In genomic region chr14:91406451-91406850, GRCh38 we compare ENCODE assay signal across 18 cellular contexts. TPM values are rescaled to one million over a fixed set of nuclear protein-coding genes. Genes with fewer than 3 reads are reported as not detected.
DNase-seq lines count a peak whose midpoint lies in the region; ATAC-seq and TF ChIP-seq lines count a peak whose summit lies in the region.
"Had no signal": no experiment of that assay in that cellular context is flagged by ENCODE, and none has a peak within 500 bp of the region (broad histone marks: within the 10 kb centered on the region; RNA-seq: fewer than 3 reads in every experiment).

No MANE protein-coding gene starts in this region.

- no peaks in the 10 kb centered on the region for H3K27me3 ChIP-seq in CD4-positive, alpha-beta T cell (ENCODE audit: control insufficient read depth, insufficient read depth, low read length)
- no peaks in the 10 kb centered on the region for H3K27me3 ChIP-seq in DOHH2 (ENCODE audit: control insufficient read depth, low read length)
- H3K27me3 ChIP-seq: sigmoid colon, tibial artery had no signal

- DNase-seq in CD4-positive, alpha-beta T cell, result no peak
- DNase-seq in activated T-cell treated with anti-CD3 and anti-CD28 coated beads, Interleukin-2, amount 50 U/mL, for 72 hours, result no peak
- no peak for DNase-seq in natural killer cell treated with Interleukin-12 subunit alpha and Interleukin-12 subunit beta and Interleukin-15 and Interleukin-18, amount 100 ng/mL, for 72 hours (ENCODE audit: low spot score)
- no peak for DNase-seq in NCI-H446 (lab: John Stamatoyannopoulos, UW)
- no peak for DNase-seq in head of caudate nucleus
- DNase-seq: activated B cell treated with CpG ODN at 0.5 μM for 24 hours, IMR-90, mesendoderm, NCI-H2107, NCI-H748 treated with DMSO at 0.1 percent for 48 hours, occipital lobe, tibial artery had no signal

- peaks cover 76% of the 10 kb centered on the region for H3K36me3 Mint-ChIP-seq in CD4-positive, alpha-beta T cell (ENCODE audit: low read depth)
- H3K36me3 Mint-ChIP-seq in activated T-cell treated with anti-CD3 and anti-CD28 coated beads, Interleukin-2, amount 50 U/mL, for 72 hours (ENCODE audit: insufficient read depth in 2 of 2), result peaks cover 11 to 22% of the 10 kb centered on the region in 2 donors
- peaks cover 4% of the 10 kb centered on the region for H3K36me3 Mint-ChIP-seq in natural killer cell treated with Interleukin-12 subunit alpha and Interleukin-12 subunit beta and Interleukin-15 and Interleukin-18, amount 100 ng/mL, for 72 hours

- peaks cover 100% of the 10 kb centered on the region for H3K79me2 ChIP-seq in DOHH2 (ENCODE audit: control insufficient read depth, low read length)

- H4K20me1 ChIP-seq in DOHH2 (ENCODE audit: control insufficient read depth, insufficient read depth, low read depth, low read length), result peaks cover 36% of the 10 kb centered on the region; the same call in 1 of the 2 replicates

- TF ChIP-seq CTCF in CD4-positive, alpha-beta T cell (IDR thresholded peaks at IDR 0.05), result no peak
- TF ChIP-seq CTCF in DOHH2 (IDR thresholded peaks at IDR 0.05; ENCODE audit: low read depth, low read length, poor library complexity, severe bottlenecking), result no peak

- peak overlapping the region; percentile 98 for H3K27ac Mint-ChIP-seq in CD4-positive, alpha-beta T cell
- peak overlapping the region; percentile 79 for H3K27ac Mint-ChIP-seq in activated T-cell treated with anti-CD3 and anti-CD28 coated beads, Interleukin-2, amount 50 U/mL, for 72 hours
- peak overlapping the region; percentile 90 to 99 for H3K27ac Mint-ChIP-seq in natural killer cell treated with Interleukin-12 subunit alpha and Interleukin-12 subunit beta and Interleukin-15 and Interleukin-18, amount 100 ng/mL, for 72 hours

- H3K27me3 Mint-ChIP-seq in CD4-positive, alpha-beta T cell, result no peaks in the 10 kb centered on the region
- no peaks in the 10 kb centered on the region for H3K27me3 Mint-ChIP-seq in activated T-cell treated with anti-CD3 and anti-CD28 coated beads, Interleukin-2, amount 50 U/mL, for 72 hours (ENCODE audit: low read depth)
- H3K27me3 Mint-ChIP-seq in natural killer cell treated with Interleukin-12 subunit alpha and Interleukin-12 subunit beta and Interleukin-15 and Interleukin-18, amount 100 ng/mL, for 72 hours, result no peaks in the 10 kb centered on the region
- H3K27me3 Mint-ChIP-seq: activated B cell treated with CpG ODN at 0.5 μM for 24 hours had no signal

- peaks cover 94% of the 10 kb centered on the region for H3K4me1 Mint-ChIP-seq in CD4-positive, alpha-beta T cell (ENCODE audit: low read depth)
- peaks cover 98% of the 10 kb centered on the region for H3K4me1 Mint-ChIP-seq in activated T-cell treated with anti-CD3 and anti-CD28 coated beads, Interleukin-2, amount 50 U/mL, for 72 hours (ENCODE audit: low read depth)
- peaks cover 81 to 92% of the 10 kb centered on the region in 2 donors for H3K4me1 Mint-ChIP-seq in natural killer cell treated with Interleukin-12 subunit alpha and Interleukin-12 subunit beta and Interleukin-15 and Interleukin-18, amount 100 ng/mL, for 72 hours (ENCODE audit: low read depth in 2 of 2)

- no peaks in the 10 kb centered on the region for H3K9me3 Mint-ChIP-seq in CD4-positive, alpha-beta T cell
- H3K9me3 Mint-ChIP-seq in activated T-cell treated with anti-CD3 and anti-CD28 coated beads, Interleukin-2, amount 50 U/mL, for 72 hours, result no peaks in the 10 kb centered on the region
- H3K9me3 Mint-ChIP-seq in natural killer cell treated with Interleukin-12 subunit alpha and Interleukin-12 subunit beta and Interleukin-15 and Interleukin-18, amount 100 ng/mL, for 72 hours, result no peaks in the 10 kb centered on the region
- H3K9me3 Mint-ChIP-seq: activated B cell treated with CpG ODN at 0.5 μM for 24 hours had no signal

- peaks cover 79% of the 10 kb centered on the region for H3K36me3 ChIP-seq in DOHH2 (ENCODE audit: control insufficient read depth, low read length)
- H3K36me3 ChIP-seq: sigmoid colon, tibial artery had no signal

- H3K4me3 Mint-ChIP-seq in CD4-positive, alpha-beta T cell, result peak overlapping the region; percentile 26
- peak overlapping the region; percentile 39 to 44 for H3K4me3 Mint-ChIP-seq in activated T-cell treated with anti-CD3 and anti-CD28 coated beads, Interleukin-2, amount 50 U/mL, for 72 hours
- H3K4me3 Mint-ChIP-seq in natural killer cell treated with Interleukin-12 subunit alpha and Interleukin-12 subunit beta and Interleukin-15 and Interleukin-18, amount 100 ng/mL, for 72 hours, result peak overlapping the region; percentile 87
- H3K4me3 Mint-ChIP-seq: activated B cell treated with CpG ODN at 0.5 μM for 24 hours had no signal

- no peaks in the 10 kb centered on the region for H3K9me3 ChIP-seq in CD4-positive, alpha-beta T cell (ENCODE audit: control insufficient read depth, low read length)
- no peaks in the 10 kb centered on the region for H3K9me3 ChIP-seq in DOHH2 (ENCODE audit: control insufficient read depth, insufficient read depth, low read length)
- H3K9me3 ChIP-seq: sigmoid colon, tibial artery had no signal

- H3K27ac ChIP-seq in CD4-positive, alpha-beta T cell (ENCODE audit: low read depth, low read length), result peak overlapping the region; percentile 85
- H3K27ac ChIP-seq in DOHH2 (ENCODE audit: low read depth, low read length), result no peak overlapping the region
- H3K27ac ChIP-seq: coronary artery, epithelial cell of prostate, sigmoid colon, tibial artery had no signal

- intact Hi-C loops in CD4-positive, alpha-beta T cell (cut with DNase I, micrococcal nuclease), result loop anchor here in 1 of 2 experiments (5.0 kb wide), 1 partner anchor 34 kb away; no protein-coding TSS in a partner anchor
- intact Hi-C loops in head of caudate nucleus (cut with DNase I), result no loop called here

- no peaks in the 10 kb centered on the region for H3K9me2 ChIP-seq in DOHH2 (replicated peaks; ENCODE audit: control insufficient read depth, low read length)

- POLR2A ChIA-PET in CD4-positive, alpha-beta T cell (lab: Charles Lee), result interaction anchor here (1.5 to 12.9 kb wide), 4 partner anchors 8 to 83 kb away, joined by 7 to 294 read pairs (median 20); partner anchors contain the start of gene CCDC88C

- H3F3A ChIP-seq in DOHH2 (ENCODE audit: control insufficient read depth, insufficient read depth), result peaks cover 7% of the 10 kb centered on the region

- CTCF ChIA-PET in CD4-positive, alpha-beta T cell (lab: Charles Lee), result interaction anchor here (0.9 to 1.5 kb wide), 2 partner anchors 9 to 52 kb away, joined by 3 to 4 read pairs; no protein-coding TSS in a partner anchor

- H3K4me2 ChIP-seq in DOHH2 (ENCODE audit: low read length), result peak overlapping the region; percentile 37; the same call in 1 of the 2 replicates

- no peak for ATAC-seq in CD4-positive, alpha-beta T cell (ENCODE audit: poor library complexity)
- no peak for ATAC-seq in activated T-cell treated with anti-CD3 and anti-CD28 coated beads, Interleukin-2, amount 50 U/mL, for 72 hours (replicated peaks in 1 of 2)
- ATAC-seq in natural killer cell treated with Interleukin-12 subunit alpha and Interleukin-12 subunit beta and Interleukin-15 and Interleukin-18, amount 100 ng/mL, for 72 hours, result peak in 1 of 2 donors; percentile 4
- ATAC-seq in HG03175 (IDR thresholded peaks at IDR 0.05; ENCODE audit: unreplicated experiment) (no peak), GM18873 (IDR thresholded peaks at IDR 0.05; ENCODE audit: low FRiP score, unreplicated experiment) (no peak)

- H3K4me3 ChIP-seq in DOHH2 (ENCODE audit: low read length), result no peak overlapping the region
- H3K4me3 ChIP-seq: coronary artery, sigmoid colon, tibial artery had no signal

- peaks cover 91% of the 10 kb centered on the region for H3K4me1 ChIP-seq in DOHH2 (ENCODE audit: control insufficient read depth, low read length)

RNA-seq across cellular contexts. Expression of gene CCDC88C, which starts 11.2 kb away (rescaled TPM):
- total RNA-seq in CD4-positive, alpha-beta T cell, result 100 to 1,000 TPM; 269 to 287 TPM
- total RNA-seq in activated T-cell treated with anti-CD3 and anti-CD28 coated beads, Interleukin-2, amount 50 U/mL, for 72 hours, result 100 to 1,000 TPM; 103 to 111 TPM
- total RNA-seq in natural killer cell treated with Interleukin-12 subunit alpha and Interleukin-12 subunit beta and Interleukin-15 and Interleukin-18, amount 100 ng/mL, for 72 hours, result 100 to 1,000 TPM; 103 to 175 TPM

Comparison
In these comparisons a context has a peak if more than half of its experiments do, and no peak if none do; other contexts are left out.
1. H3K4me3 Mint-ChIP-seq: peak in every context shown above with its lines; median percentile 87 in natural killer cell treated with Interleukin-12 subunit alpha and Interleukin-12 subunit beta and Interleukin-15 and Interleukin-18, amount 100 ng/mL, for 72 hours; 42 in activated T-cell treated with anti-CD3 and anti-CD28 coated beads, Interleukin-2, amount 50 U/mL, for 72 hours; 26 in CD4-positive, alpha-beta T cell.